Comparison of ENCODE assay signal across 8 cellular contexts in genomic region chr5:56814963-56815656, GRCh38. TPM values are rescaled to one million over a fixed set of nuclear protein-coding genes. Genes with fewer than 3 reads are reported as not detected.
DNase-seq lines count a peak whose midpoint lies in the region; ATAC-seq, FAIRE-seq and TF ChIP-seq lines count a peak whose summit lies in the region.

Gene MAP3K1 (plus strand): TSS chr5:56815549. CDS start chr5:56815574, 25 bp downstream.

- no peaks in the 10 kb centered on the region for H3K9me3 Mint-ChIP-seq in nephron

- H3K36me3 Mint-ChIP-seq in nephron (ENCODE audit: low read depth) = no peaks in the 10 kb centered on the region

- H3K36me3 ChIP-seq in HUES48 (ENCODE audit: control insufficient read depth, insufficient read depth, low read length) (no peaks in the 10 kb centered on the region), RWPE2 (ENCODE audit: low read depth) (no peaks in the 10 kb centered on the region)

- peaks cover 17% of the 10 kb centered on the region for H3K27me3 Mint-ChIP-seq in nephron (ENCODE audit: low read depth)

- ATAC-seq in GM21381 (IDR thresholded peaks at IDR 0.05; ENCODE audit: unreplicated experiment) = peak; percentile 54
- ATAC-seq in RWPE2 (ENCODE audit: low read depth) = peak; percentile 74
- ATAC-seq in stimulated activated naive CD8-positive, alpha-beta T cell treated with anti-CD3 and anti-CD28 coated beads, Interleukin-15, Interleukin-2, amounts not matched to agents 100 U/mL and 50 U/mL, for 24 hours = peak; percentile 53

- H3K27ac Mint-ChIP-seq in nephron = peak within 1 kb of the TSS; percentile 95 to 98 (median 97)

- H3K9me3 ChIP-seq in HUES48 (ENCODE audit: control insufficient read depth, insufficient read depth, low read length) = no peaks in the 10 kb centered on the region
- H3K9me3 ChIP-seq in RWPE2 (ENCODE audit: severe bottlenecking) = no peaks in the 10 kb centered on the region

- H3K4me3 Mint-ChIP-seq in nephron = peak within 1 kb of the TSS; percentile 90 to 96 (median 91)

- H3K9ac ChIP-seq in HUES48 (ENCODE audit: low read depth, low read length) = peak within 1 kb of the TSS; percentile 70; the same call in 1 of the 2 replicates

- peaks cover 24% of the 10 kb centered on the region for H3K4me1 ChIP-seq in HUES48 (ENCODE audit: control insufficient read depth, insufficient read depth, low read length)
- peaks cover 22% of the 10 kb centered on the region for H3K4me1 ChIP-seq in RWPE2 (ENCODE audit: insufficient read depth, poor library complexity, severe bottlenecking)

- no peak for TF ChIP-seq CTCF in D721Med (IDR thresholded peaks at IDR 0.05; ENCODE audit: insufficient read depth, missing control alignments)
- TF ChIP-seq CTCF in RWPE2 (IDR thresholded peaks at IDR 0.05; ENCODE audit: poor library complexity, severe bottlenecking) = peak; percentile 29
- no peak for TF ChIP-seq CTCF in fibroblast of the aortic adventitia (IDR thresholded peaks at IDR 0.05; ENCODE audit: insufficient read depth, low read length)
- no peak for TF ChIP-seq CTCF in nephron (IDR thresholded peaks at IDR 0.05; ENCODE audit: unreplicated experiment in 3 of 3)

- H3K27me3 ChIP-seq in HUES48 (ENCODE audit: control insufficient read depth, insufficient read depth, low read length) (peaks cover 32% of the 10 kb centered on the region), RWPE2 (ENCODE audit: insufficient read depth, poor library complexity, severe bottlenecking) (no peaks in the 10 kb centered on the region)

- FAIRE-seq in D721Med (lab: Jason Lieb, UNC) = no peak

- H3K4me3 ChIP-seq in HUES48 (ENCODE audit: low read depth, low read length) (peak within 1 kb of the TSS; percentile 73), RWPE2 (ENCODE audit: severe bottlenecking) (peak within 1 kb of the TSS; percentile 97), fibroblast of the aortic adventitia (ENCODE audit: low read depth, low read length) (peak within 1 kb of the TSS; percentile 72)

- H3K4me1 Mint-ChIP-seq in nephron = peaks cover 27% of the 10 kb centered on the region

- DNase-seq in D721Med (ENCODE audit: insufficient read length, low spot score) (peak; percentile 52), RWPE2 (ENCODE audit: low spot score) (peak; percentile 85), fibroblast of the aortic adventitia (ENCODE audit: low read depth) (peak; percentile 59)
- peak; percentile 80 for DNase-seq in activated effector memory CD4-positive, alpha-beta T cell treated with Interleukin-2 at 50 U/mL for 16 hours
- DNase-seq in stimulated activated naive CD8-positive, alpha-beta T cell treated with anti-CD3 and anti-CD28 coated beads, Interleukin-15, Interleukin-2, amounts not matched to agents 100 U/mL and 50 U/mL, for 24 hours = peak; percentile 82

- H3K27ac ChIP-seq in HUES48 (ENCODE audit: low read depth, low read length) = peak within 1 kb of the TSS; percentile 84
- H3K27ac ChIP-seq in RWPE2 (ENCODE audit: poor library complexity, severe bottlenecking) = peak within 1 kb of the TSS; percentile 63

RNA-seq across cellular contexts. Expression of gene MAP3K1, which starts in this region (rescaled TPM):
- total RNA-seq in fibroblast of the aortic adventitia (ENCODE audit: low replicate concordance) = 5.4 and 5.5 TPM in 2 replicates

Comparison
In these comparisons a context has a peak if more than half of its experiments do, and no peak if none do; other contexts are left out.
1. Peak in every context shown above with its lines: DNase-seq, ATAC-seq, H3K4me3 ChIP-seq and H3K27ac ChIP-seq.